ENCODE assay signal across 8 cellular contexts in the genomic region with DNA sequence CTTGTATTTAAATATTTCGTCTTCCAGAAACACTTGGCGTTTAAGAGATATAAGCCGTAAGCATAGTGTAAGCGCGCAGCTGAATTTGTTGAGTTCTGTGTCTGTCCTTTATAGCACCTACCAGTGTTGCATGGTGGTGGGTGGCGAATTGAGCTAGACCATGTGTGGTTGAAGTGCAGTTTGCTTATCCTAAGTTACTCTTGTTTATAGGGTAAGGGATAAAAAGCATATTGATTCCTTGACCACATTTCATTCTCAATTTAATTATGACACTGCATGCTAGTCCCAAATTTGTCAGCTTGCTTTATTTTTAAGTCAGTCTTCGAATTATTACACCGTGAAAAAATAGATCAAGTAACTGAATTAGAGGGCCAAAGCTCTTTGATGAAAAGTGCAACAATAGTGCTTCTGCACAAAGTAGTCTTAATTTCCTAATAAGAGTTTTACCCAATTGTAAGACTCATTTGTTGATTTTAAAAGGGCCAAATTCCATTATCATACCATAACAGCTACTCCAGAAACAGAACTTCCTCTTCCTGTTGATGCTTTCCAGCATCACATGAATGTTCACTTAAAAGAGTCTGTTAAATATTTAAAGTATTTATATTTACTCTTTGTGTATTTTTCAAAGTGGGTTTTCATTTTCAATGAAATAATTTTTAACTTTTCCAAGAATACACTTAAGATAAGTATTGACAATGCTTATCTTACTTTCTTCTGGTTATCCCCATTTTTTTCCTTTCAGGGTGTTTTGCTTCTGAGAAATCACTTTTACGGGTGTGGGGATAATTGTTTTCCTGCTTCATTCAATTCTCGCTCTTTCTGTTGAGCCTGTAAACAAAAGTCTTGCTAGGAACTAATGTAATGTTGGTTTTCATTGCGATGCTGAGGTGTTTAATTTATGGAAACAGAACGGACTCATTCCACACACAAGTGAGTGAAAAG. TPM values are rescaled to one million over a fixed set of nuclear protein-coding genes. Genes with fewer than 3 reads are reported as not detected.
DNase-seq lines count a peak whose midpoint lies in the region; ATAC-seq and TF ChIP-seq lines count a peak whose summit lies in the region.

No MANE protein-coding gene starts in this region.

- DNase-seq in ascending aorta (ENCODE audit: low spot score in 2 of 2) (no peak), upper lobe of right lung (no peak), NCI-H2171 treated with DMSO at 0.1 percent for 48 hours (lab: John Stamatoyannopoulos, UW) (no peak)
- no peak for DNase-seq in activated naive CD4-positive, alpha-beta T cell (lab: John Stamatoyannopoulos, UW)

- no peak overlapping the region for H3K27ac ChIP-seq in BLaER1
- H3K27ac ChIP-seq in HUES48 (ENCODE audit: low read depth, low read length): no peak overlapping the region
- H3K27ac ChIP-seq in ascending aorta: peak overlapping the region; percentile 99 to 100
- H3K27ac ChIP-seq in liver (ENCODE audit: low read depth in 1 of 2, low read length in 2 of 2): peak overlapping the region; percentile 89 to 94
- peak overlapping the region; percentile 94 for H3K27ac ChIP-seq in upper lobe of right lung

- H3K9ac ChIP-seq in BLaER1 (no peak overlapping the region), HUES48 (ENCODE audit: low read depth, low read length) (no peak overlapping the region; the same call in 1 of the 2 replicates), liver (ENCODE audit: low read depth in 1 of 2, low read length in 2 of 2) (peak overlapping the region; percentile 18 to 91)

- H3K36me3 ChIP-seq in BLaER1: 0 out of 2 replicates have a peak, but pooled peaks cover 1% of the 10 kb centered on the region
- no peaks in the 10 kb centered on the region for H3K36me3 ChIP-seq in HUES48 (ENCODE audit: control insufficient read depth, insufficient read depth, low read length)
- H3K36me3 ChIP-seq in ascending aorta: no peaks in the 10 kb centered on the region
- H3K36me3 ChIP-seq in liver (ENCODE audit: control insufficient read depth in 4 of 4, insufficient read depth in 3 of 4, low read depth in 1 of 4, low read length in 3 of 4): no peaks in the 10 kb centered on the region
- H3K36me3 ChIP-seq in upper lobe of right lung: no peaks in the 10 kb centered on the region

- H3K9me3 ChIP-seq in BLaER1 (peaks cover 12% of the 10 kb centered on the region), HUES48 (ENCODE audit: control insufficient read depth, insufficient read depth, low read length) (no peaks in the 10 kb centered on the region), ascending aorta (no peaks in the 10 kb centered on the region), liver (ENCODE audit: control insufficient read depth in 4 of 4, low read length in 3 of 4) (no peaks in the 10 kb centered on the region), upper lobe of right lung (no peaks in the 10 kb centered on the region)

- peak overlapping the region; percentile 90 for H3K4me3 ChIP-seq in BLaER1
- peak overlapping the region; percentile 87 for H3K4me3 ChIP-seq in HUES48 (ENCODE audit: low read depth, low read length)
- H3K4me3 ChIP-seq in ascending aorta: peak overlapping the region; percentile 88 to 91
- peak overlapping the region; percentile 82 to 99 (median 96) for H3K4me3 ChIP-seq in liver (ENCODE audit: low read depth in 1 of 3, low read length in 3 of 3)
- H3K4me3 ChIP-seq in upper lobe of right lung: peak overlapping the region; percentile 74

- H4K20me1 ChIP-seq in BLaER1: peaks cover 81% of the 10 kb centered on the region

- WGBS in liver: 13% methylated on average over 12 of the region's 12 CpGs

- peaks cover 34% of the 10 kb centered on the region for H3K4me1 ChIP-seq in BLaER1
- peaks cover 28% of the 10 kb centered on the region for H3K4me1 ChIP-seq in HUES48 (ENCODE audit: control insufficient read depth, insufficient read depth, low read length)
- peaks cover 3 to 38% of the 10 kb centered on the region in 2 donors for H3K4me1 ChIP-seq in ascending aorta
- peaks cover under 1 to 21% (median 6%) of the 10 kb centered on the region in 4 donors for H3K4me1 ChIP-seq in liver (ENCODE audit: control insufficient read depth in 4 of 4, insufficient read depth in 4 of 4, low read length in 3 of 4)
- peaks cover 19% of the 10 kb centered on the region for H3K4me1 ChIP-seq in upper lobe of right lung

- H3K4me2 ChIP-seq in BLaER1: peak overlapping the region; percentile 86

- TF ChIP-seq RAD21 in liver (IDR thresholded peaks at IDR 0.05): no peak

- no peak for TF ChIP-seq CTCF in ascending aorta (IDR thresholded peaks at IDR 0.05)
- TF ChIP-seq CTCF in liver (IDR thresholded peaks at IDR 0.05; ENCODE audit: low read depth, low read length, missing input control): no peak
- no peak for TF ChIP-seq CTCF in upper lobe of right lung (IDR thresholded peaks at IDR 0.05)

- H3K27me3 ChIP-seq in BLaER1 (peaks cover 66% of the 10 kb centered on the region), HUES48 (ENCODE audit: control insufficient read depth, insufficient read depth, low read length) (no peaks in the 10 kb centered on the region), ascending aorta (no peaks in the 10 kb centered on the region), liver (ENCODE audit: control insufficient read depth in 4 of 4, insufficient read depth in 4 of 4, low read length in 3 of 4) (no peaks in the 10 kb centered on the region), upper lobe of right lung (no peaks in the 10 kb centered on the region)

- ATAC-seq in upper lobe of right lung (no peak), GM18907 (IDR thresholded peaks at IDR 0.05; ENCODE audit: unreplicated experiment) (no peak)

- intact Hi-C loops in ascending aorta (cut with DNase I): loop anchor here (2.0 kb wide), 1 partner anchor 95 kb away; no protein-coding TSS in a partner anchor
- intact Hi-C loops in upper lobe of right lung (cut with DNase I): no loop called here

TF ChIP-seq in liver, 16 proteins besides CTCF, POLR2A, EP300 and RAD21:
- TF ChIP-seq RXRA (IDR thresholded peaks at IDR 0.05): no peak
- TF ChIP-seq, protein P1, sequence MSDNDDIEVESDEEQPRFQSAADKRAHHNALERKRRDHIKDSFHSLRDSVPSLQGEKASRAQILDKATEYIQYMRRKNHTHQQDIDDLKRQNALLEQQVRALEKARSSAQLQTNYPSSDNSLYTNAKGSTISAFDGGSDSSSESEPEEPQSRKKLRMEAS (IDR thresholded peaks at IDR 0.05): peak; percentile 56
- peak in 1 of 2 donors; percentile 23 for TF ChIP-seq GABPA (IDR thresholded peaks at IDR 0.05 in 1 of 2, conservative IDR thresholded peaks at IDR 0.05 in 1 of 2)
- TF ChIP-seq YY1 (IDR thresholded peaks at IDR 0.05): peak; percentile 52
- TF ChIP-seq HNF4A (conservative IDR thresholded peaks at IDR 0.05): peak in 1 of 2 donors; percentile 1
- TF ChIP-seq, protein P2, sequence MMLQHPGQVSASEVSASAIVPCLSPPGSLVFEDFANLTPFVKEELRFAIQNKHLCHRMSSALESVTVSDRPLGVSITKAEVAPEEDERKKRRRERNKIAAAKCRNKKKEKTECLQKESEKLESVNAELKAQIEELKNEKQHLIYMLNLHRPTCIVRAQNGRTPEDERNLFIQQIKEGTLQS (IDR thresholded peaks at IDR 0.05): no peak
- no peak for TF ChIP-seq TAF1 (conservative IDR thresholded peaks at IDR 0.05)
- TF ChIP-seq, protein P3, sequence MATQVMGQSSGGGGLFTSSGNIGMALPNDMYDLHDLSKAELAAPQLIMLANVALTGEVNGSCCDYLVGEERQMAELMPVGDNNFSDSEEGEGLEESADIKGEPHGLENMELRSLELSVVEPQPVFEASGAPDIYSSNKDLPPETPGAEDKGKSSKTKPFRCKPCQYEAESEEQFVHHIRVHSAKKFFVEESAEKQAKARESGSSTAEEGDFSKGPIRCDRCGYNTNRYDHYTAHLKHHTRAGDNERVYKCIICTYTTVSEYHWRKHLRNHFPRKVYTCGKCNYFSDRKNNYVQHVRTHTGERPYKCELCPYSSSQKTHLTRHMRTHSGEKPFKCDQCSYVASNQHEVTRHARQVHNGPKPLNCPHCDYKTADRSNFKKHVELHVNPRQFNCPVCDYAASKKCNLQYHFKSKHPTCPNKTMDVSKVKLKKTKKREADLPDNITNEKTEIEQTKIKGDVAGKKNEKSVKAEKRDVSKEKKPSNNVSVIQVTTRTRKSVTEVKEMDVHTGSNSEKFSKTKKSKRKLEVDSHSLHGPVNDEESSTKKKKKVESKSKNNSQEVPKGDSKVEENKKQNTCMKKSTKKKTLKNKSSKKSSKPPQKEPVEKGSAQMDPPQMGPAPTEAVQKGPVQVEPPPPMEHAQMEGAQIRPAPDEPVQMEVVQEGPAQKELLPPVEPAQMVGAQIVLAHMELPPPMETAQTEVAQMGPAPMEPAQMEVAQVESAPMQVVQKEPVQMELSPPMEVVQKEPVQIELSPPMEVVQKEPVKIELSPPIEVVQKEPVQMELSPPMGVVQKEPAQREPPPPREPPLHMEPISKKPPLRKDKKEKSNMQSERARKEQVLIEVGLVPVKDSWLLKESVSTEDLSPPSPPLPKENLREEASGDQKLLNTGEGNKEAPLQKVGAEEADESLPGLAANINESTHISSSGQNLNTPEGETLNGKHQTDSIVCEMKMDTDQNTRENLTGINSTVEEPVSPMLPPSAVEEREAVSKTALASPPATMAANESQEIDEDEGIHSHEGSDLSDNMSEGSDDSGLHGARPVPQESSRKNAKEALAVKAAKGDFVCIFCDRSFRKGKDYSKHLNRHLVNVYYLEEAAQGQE (IDR thresholded peaks at IDR 0.05): peak; percentile 8
- no peak for TF ChIP-seq FOXA2 (IDR thresholded peaks at IDR 0.05)

RNA-seq across cellular contexts. Expression of a gene that starts 2.0 kb away (rescaled TPM):
- total RNA-seq in ascending aorta (65.9 TPM), liver (100 to 1,000 TPM in 1 of 2 donors, 10 to 100 TPM in 1; 78.6 to 169 TPM), upper lobe of right lung (132 TPM)
- polyA plus RNA-seq in liver: 10 to 100 TPM; 28.0 to 29.2 TPM

RNA-seq across cellular contexts. Expression of a gene that starts 13.1 kb away (rescaled TPM):
- 8.4 TPM for total RNA-seq in ascending aorta
- 1 to 10 TPM in 1 of 2 donors, under 1 TPM in 1; 0.50 to 1.2 TPM for total RNA-seq in liver
- under 1 TPM; 0.31 to 0.86 TPM for polyA plus RNA-seq in liver
- 4.2 TPM for total RNA-seq in upper lobe of right lung

Comparison
In these comparisons a context has a peak if more than half of its experiments do, and no peak if none do; other contexts are left out.
1. H3K27ac ChIP-seq: peak in ascending aorta (2 of 2), liver (2 of 2) and upper lobe of right lung (single experiment); none in BLaER1 (single experiment) and HUES48 (single experiment).
2. H3K9ac ChIP-seq: peak in liver (2 of 2); none in BLaER1 (single experiment) and HUES48 (single experiment).
3. Peak in every context shown above with its lines, with median percentiles within 50 percentile points of each other: H3K4me3 ChIP-seq.